28 cellular contexts compared by ENCODE assay signal in genomic region chr5:147390654-147391053, GRCh38.
"Had no signal": no experiment of that assay in that cellular context is flagged by ENCODE, and none has a peak within 500 bp of the region (broad histone marks: within the 10 kb centered on the region; RNA-seq: fewer than 3 reads in every experiment).

No MANE protein-coding gene starts in this region.

- H3K27ac ChIP-seq: breast epithelium, SK-N-MC had no signal

- H3K4me3 Mint-ChIP-seq: activated CD4-positive, alpha-beta T cell treated with anti-CD3 and anti-CD28 coated beads for 36 hours; activated CD8-positive, alpha-beta T cell treated with anti-CD3 and anti-CD28 coated beads for 36 hours; activated naive CD8-positive, alpha-beta T cell treated with anti-CD3 and anti-CD28 coated beads, Interleukin-2, amount 10 ng/mL, durations not matched to agents 7 days and 5 days; activated T-cell treated with anti-CD3 and anti-CD28 coated beads, Interleukin-2, amount 50 U/mL, for 72 hours; T-cell had no signal

- H3K27me3 Mint-ChIP-seq: activated naive CD8-positive, alpha-beta T cell treated with anti-CD3 and anti-CD28 coated beads, Interleukin-2, amount 10 ng/mL, durations not matched to agents 7 days and 5 days had no signal

- H3K4me1 ChIP-seq: adrenal gland, breast epithelium had no signal

- H3K36me3 ChIP-seq: adrenal gland, breast epithelium had no signal

- H3K4me3 ChIP-seq: adrenal gland, breast epithelium, SK-N-MC had no signal

- H3K36me3 Mint-ChIP-seq: activated naive CD8-positive, alpha-beta T cell treated with anti-CD3 and anti-CD28 coated beads, Interleukin-2, amount 10 ng/mL, durations not matched to agents 7 days and 5 days; T-cell had no signal

- H3K9me3 ChIP-seq: adrenal gland, breast epithelium had no signal

- DNase-seq: activated CD4-positive, alpha-beta T cell treated with anti-CD3 and anti-CD28 coated beads for 36 hours; activated CD4-positive, alpha-beta T cell treated with anti-CD3 and anti-CD28 coated beads, Interleukin-2, amount 50 U/mL, for 1 hour; activated CD4-positive, CD25-positive, alpha-beta regulatory T cell; activated CD8-positive, alpha-beta memory T cell treated with anti-CD3 and anti-CD28 coated beads, Interleukin-2, amount 50 U/mL, for 4 hours; activated CD8-positive, alpha-beta T cell treated with anti-CD3 and anti-CD28 coated beads for 36 hours; activated naive CD4-positive, alpha-beta T cell treated with anti-CD3 and anti-CD28 coated beads, Interleukin-2, amount 50 U/mL, for 16 hours; activated naive CD8-positive, alpha-beta T cell treated with anti-CD3 and anti-CD28 coated beads, Interleukin-2, amount 10 ng/mL, durations not matched to agents 7 days and 5 days; activated T-cell treated with anti-CD3 and anti-CD28 coated beads, Interleukin-2, amount 50 U/mL, for 72 hours; adrenal gland; anterior cingulate cortex; caudate nucleus; NCI-H1105 treated with DMSO at 0.1 percent for 48 hours; NCI-H1436 treated with DMSO at 0.1 percent for 48 hours; NCI-H187; NCI-H2081; NCI-H510A treated with DMSO at 0.1 percent for 48 hours; NCI-H69; NK-92 treated with Interleukin-12 subunit alpha and Interleukin-12 subunit beta, amount 100 ng/mL, for 24 hours; OCI-M1; RPMI8226; T-cell; T-helper 2 cell; T1000 had no signal

- FAIRE-seq: TTC549 had no signal

- H3K9me3 Mint-ChIP-seq: activated CD8-positive, alpha-beta T cell treated with anti-CD3 and anti-CD28 coated beads for 36 hours; activated naive CD8-positive, alpha-beta T cell treated with anti-CD3 and anti-CD28 coated beads, Interleukin-2, amount 10 ng/mL, durations not matched to agents 7 days and 5 days; activated T-cell treated with anti-CD3 and anti-CD28 coated beads, Interleukin-2, amount 50 U/mL, for 72 hours; T-cell had no signal

- ATAC-seq: activated CD4-positive, alpha-beta T cell treated with anti-CD3 and anti-CD28 coated beads for 36 hours; activated CD8-positive, alpha-beta T cell treated with anti-CD3 and anti-CD28 coated beads for 36 hours; activated T-cell treated with anti-CD3 and anti-CD28 coated beads, Interleukin-2, amount 50 U/mL, for 72 hours; Panc1; Right ventricle myocardium inferior; T-cell had no signal

- H3K4me1 Mint-ChIP-seq: activated CD4-positive, alpha-beta T cell treated with anti-CD3 and anti-CD28 coated beads for 36 hours; activated naive CD8-positive, alpha-beta T cell treated with anti-CD3 and anti-CD28 coated beads, Interleukin-2, amount 10 ng/mL, durations not matched to agents 7 days and 5 days; T-cell had no signal

- H3K27me3 ChIP-seq: adrenal gland, breast epithelium had no signal

- H3K27ac Mint-ChIP-seq: activated CD4-positive, alpha-beta T cell treated with anti-CD3 and anti-CD28 coated beads for 36 hours; activated CD8-positive, alpha-beta T cell treated with anti-CD3 and anti-CD28 coated beads for 36 hours; activated naive CD8-positive, alpha-beta T cell treated with anti-CD3 and anti-CD28 coated beads, Interleukin-2, amount 10 ng/mL, durations not matched to agents 7 days and 5 days; activated T-cell treated with anti-CD3 and anti-CD28 coated beads, Interleukin-2, amount 50 U/mL, for 72 hours; T-cell had no signal
